Comparison of ENCODE assay signal across 8 cellular contexts in the genomic region with DNA sequence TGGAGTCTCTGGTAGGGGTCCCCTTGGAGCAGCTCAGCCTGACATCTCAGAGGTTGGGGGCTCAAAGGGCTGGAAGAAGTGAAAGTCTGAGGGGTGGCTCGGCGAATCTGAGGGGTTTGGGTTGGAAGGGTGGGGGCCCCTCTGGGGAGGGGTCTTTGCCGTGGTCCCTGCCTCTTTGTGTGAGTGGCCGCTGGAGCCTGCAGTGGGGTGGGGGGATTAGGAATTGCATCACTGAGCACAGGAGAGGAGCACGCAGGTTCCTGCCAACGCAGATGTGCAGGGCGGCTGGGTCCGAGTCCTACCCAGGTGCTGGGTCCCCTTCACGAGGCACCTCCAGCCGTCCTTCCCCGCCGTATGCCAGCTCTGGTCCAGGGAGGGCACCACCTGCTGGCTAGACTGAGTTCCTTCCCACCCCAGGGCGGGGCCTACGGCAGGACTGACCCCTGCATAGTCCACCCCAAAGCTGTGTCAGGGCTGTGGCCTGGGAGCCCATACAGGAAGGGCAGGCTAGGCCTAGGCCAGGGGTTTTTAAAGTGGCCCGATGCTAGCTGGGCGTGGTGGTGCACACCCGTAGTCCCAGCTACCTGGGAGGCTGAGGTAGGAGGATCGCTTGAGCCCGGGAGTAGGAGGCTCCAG. TPM values are rescaled to one million over a fixed set of nuclear protein-coding genes. Genes with fewer than 3 reads are reported as not detected.
A peak's percentile ranks its signal among the peaks of the same experiment; 100 is the strongest.
DNase-seq lines count a peak whose midpoint lies in the region; ATAC-seq and TF ChIP-seq lines count a peak whose summit lies in the region.
"Had no signal": no experiment of that assay in that cellular context is flagged by ENCODE, and none has a peak within 500 bp of the region (broad histone marks: within the 10 kb centered on the region; RNA-seq: fewer than 3 reads in every experiment).

No MANE protein-coding gene starts in this region.

- H3K4me2 ChIP-seq in osteoblast (ENCODE audit: insufficient read depth, low read length), result no peak overlapping the region

- TF ChIP-seq CTCF in GM10266 (IDR thresholded peaks at IDR 0.05; ENCODE audit: control insufficient read depth, insufficient read depth, low read depth, missing control alignments), result peak; percentile 42
- peak; percentile 32 for TF ChIP-seq CTCF in osteoblast (IDR thresholded peaks at IDR 0.05; ENCODE audit: extremely low read depth, low read depth, low read length)

- no peak for DNase-seq in GM10266 (ENCODE audit: extremely low spot score)
- peak; percentile 43 for DNase-seq in NCI-H69 (lab: John Stamatoyannopoulos, UW)
- DNase-seq in dermis blood vessel endothelial cell, result peak; percentile 53
- peak; percentile 82 for DNase-seq in osteoblast (ENCODE audit: insufficient read length, low spot score, missing footprints)
- DNase-seq in cerebellar nuclear complex (lab: John Stamatoyannopoulos, UW), result no peak
- no peak for DNase-seq in NCI-H345 (lab: John Stamatoyannopoulos, UW)

- H4K20me1 ChIP-seq in osteoblast (ENCODE audit: insufficient read depth, low read length), result no peaks in the 10 kb centered on the region

- H3K27me3 ChIP-seq in osteoblast (ENCODE audit: insufficient read depth, low read length), result no peaks in the 10 kb centered on the region

- H3K27ac ChIP-seq in osteoblast (ENCODE audit: low read depth, low read length), result no peak overlapping the region

- ATAC-seq in GM21526 (IDR thresholded peaks at IDR 0.05; ENCODE audit: low FRiP score, unreplicated experiment), result no peak

- no peaks in the 10 kb centered on the region for H3K36me3 ChIP-seq in osteoblast (ENCODE audit: insufficient read depth, low read length)

- no peaks in the 10 kb centered on the region for H3K79me2 ChIP-seq in osteoblast (ENCODE audit: insufficient read depth, low read length)

- H3K4me1 ChIP-seq in osteoblast (ENCODE audit: insufficient read depth, low read length), result peaks cover 40% of the 10 kb centered on the region

- H3K4me3 ChIP-seq in osteoblast (ENCODE audit: insufficient read depth, low read length), result no peak overlapping the region

- H2AFZ ChIP-seq in osteoblast (ENCODE audit: low read length), result no peak overlapping the region

- no peaks in the 10 kb centered on the region for H3K9me3 ChIP-seq in osteoblast (ENCODE audit: low read depth, low read length)

RNA-seq across cellular contexts. Expression of a gene that starts 9.9 kb away (rescaled TPM):
- 1.0 and 4.0 TPM in 2 replicates for total RNA-seq in dermis blood vessel endothelial cell
- total RNA-seq in osteoblast, result 2.7 and 3.6 TPM in 2 replicates

RNA-seq across cellular contexts. Expression of a gene that starts 30.3 kb away (rescaled TPM):
- total RNA-seq in dermis blood vessel endothelial cell (0.05 TPM in 1 of 2 replicates, not detected in the other), osteoblast (not detected in 2 replicates)
- total RNA-seq: subcutaneous adipose tissue had no signal

Comparison
In these comparisons a context has a peak if more than half of its experiments do, and no peak if none do; other contexts are left out.
1. DNase-seq: peak in NCI-H69 (single experiment), dermis blood vessel endothelial cell (single experiment) and osteoblast (single experiment); none in GM10266 (single experiment), cerebellar nuclear complex (0 of 2) and NCI-H345 (single experiment).